Comparison of ENCODE assay signal across 10 cellular contexts in the genomic region with DNA sequence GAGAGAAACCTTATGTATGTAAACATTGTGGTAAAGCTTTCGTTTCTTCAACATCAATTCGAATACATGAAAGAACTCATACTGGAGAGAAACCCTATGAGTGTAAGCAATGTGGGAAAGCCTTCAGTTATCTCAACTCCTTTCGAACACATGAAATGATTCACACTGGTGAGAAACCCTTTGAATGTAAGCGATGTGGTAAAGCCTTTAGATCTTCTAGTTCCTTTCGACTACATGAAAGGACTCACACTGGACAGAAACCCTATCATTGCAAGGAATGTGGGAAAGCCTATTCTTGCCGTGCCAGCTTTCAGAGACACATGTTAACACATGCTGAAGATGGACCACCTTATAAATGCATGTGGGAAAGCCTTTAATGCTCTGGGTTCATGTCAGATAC.
"Had no signal": no experiment of that assay in that cellular context is flagged by ENCODE, and none has a peak within 500 bp of the region (broad histone marks: within the 10 kb centered on the region; RNA-seq: fewer than 3 reads in every experiment).

No MANE protein-coding gene starts in this region.

- H3K4me3 ChIP-seq: esophagus muscularis mucosa, ovary, stomach, tibial artery, uterus had no signal

- H3K36me3 ChIP-seq: uterus had no signal

- H3K27me3 ChIP-seq: brain microvascular endothelial cell, esophagus muscularis mucosa, ovary, stomach, tibial artery, uterus had no signal

- DNase-seq: activated CD4-positive, alpha-beta T cell treated with anti-CD3 and anti-CD28 coated beads, Interleukin-2, amount 50 U/mL, for 1 hour; brain microvascular endothelial cell; dermis blood vessel endothelial cell; foreskin fibroblast; ovary; stimulated activated CD4-positive, alpha-beta T cell treated with anti-CD3 and anti-CD28 coated beads, Interleukin-4, amount 100 ng/mL, for 4 hours; stomach; tibial artery; uterus had no signal

- H3K4me1 ChIP-seq: esophagus muscularis mucosa, stomach, tibial artery, uterus had no signal

- H3K27ac ChIP-seq: brain microvascular endothelial cell, esophagus muscularis mucosa, ovary, stomach, tibial artery, uterus had no signal
